ENCODE assay signal across 22 cellular contexts in the genomic region with DNA sequence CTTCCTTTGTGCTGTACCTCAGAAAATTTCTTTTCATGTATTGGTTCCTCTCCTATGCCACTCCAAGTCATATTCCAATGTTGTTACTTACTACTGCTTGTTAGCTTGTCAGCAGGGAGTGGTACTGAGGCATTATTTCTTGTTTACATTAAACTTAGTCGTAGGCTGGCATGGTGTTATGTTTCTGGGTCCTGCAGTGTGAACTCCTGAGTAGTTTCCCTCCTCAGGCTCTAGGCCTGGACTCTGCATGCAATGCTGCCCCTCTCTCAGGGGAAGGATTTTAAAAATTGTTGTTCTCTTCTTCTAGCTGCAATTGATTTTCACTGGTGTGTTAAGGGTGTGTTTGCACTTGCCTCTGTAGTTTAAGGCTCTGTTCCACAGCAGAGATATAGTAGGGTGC.
DNase-seq lines count a peak whose midpoint lies in the region; ATAC-seq and TF ChIP-seq lines count a peak whose summit lies in the region.
"Had no signal": no experiment of that assay in that cellular context is flagged by ENCODE, and none has a peak within 500 bp of the region (broad histone marks: within the 10 kb centered on the region; RNA-seq: fewer than 3 reads in every experiment).

No MANE protein-coding gene starts in this region.

- H3K9me3 Mint-ChIP-seq in WTC11, result no peaks in the 10 kb centered on the region
- H3K9me3 Mint-ChIP-seq: T-helper 1 cell treated with Interleukin-12 subunit alpha and Interleukin-12 subunit beta and Interleukin-4 antibody, amounts not matched to agents 30 μg/mL and 1 μg/mL, for 36 hours had no signal

- peak; percentile 82 for ATAC-seq in WTC11
- ATAC-seq in GM21825 (IDR thresholded peaks at IDR 0.05; ENCODE audit: unreplicated experiment), result no peak
- no peak for ATAC-seq in HG03108 (IDR thresholded peaks at IDR 0.05; ENCODE audit: unreplicated experiment)
- ATAC-seq: PC-3 had no signal

- CTCF ChIA-PET in WTC11 (lab: Charles Lee), result interaction anchor here (0.6 kb wide), 1 partner anchor 49 kb away, joined by 4 read pairs; no protein-coding TSS in a partner anchor

- H3K79me2 ChIP-seq in mesendoderm (ENCODE audit: control insufficient read depth, insufficient read depth, low read length), result no peaks in the 10 kb centered on the region

- H3K4me3 ChIP-seq in mesendoderm (ENCODE audit: low read length), result no peak overlapping the region
- H3K4me3 ChIP-seq: HAP-1, MG63 had no signal

- H2BK15ac ChIP-seq in mesendoderm (replicated peaks; ENCODE audit: low read depth), result no peak overlapping the region

- no peak overlapping the region for H3K18ac ChIP-seq in mesendoderm (ENCODE audit: low read length)

- no peak overlapping the region for H3K27ac ChIP-seq in mesendoderm (ENCODE audit: low read depth, low read length)

- no peaks in the 10 kb centered on the region for H3K36me3 Mint-ChIP-seq in WTC11

- no peak overlapping the region for H3K4me3 Mint-ChIP-seq in WTC11
- H3K4me3 Mint-ChIP-seq: T-helper 1 cell treated with Interleukin-12 subunit alpha and Interleukin-12 subunit beta and Interleukin-4 antibody, amounts not matched to agents 30 μg/mL and 1 μg/mL, for 36 hours had no signal

- H3K4me1 ChIP-seq in mesendoderm (ENCODE audit: control insufficient read depth, low read depth, low read length), result no peaks in the 10 kb centered on the region
- H3K4me1 ChIP-seq: HAP-1 had no signal

- no peak overlapping the region for H3K4ac ChIP-seq in mesendoderm (ENCODE audit: low read depth, low read length)

- H3K9ac ChIP-seq in mesendoderm (ENCODE audit: low read length), result no peak overlapping the region
- H3K9ac ChIP-seq: SK-N-SH had no signal

- no peaks in the 10 kb centered on the region for H3K36me3 ChIP-seq in mesendoderm (ENCODE audit: control insufficient read depth, insufficient read depth, low read length)
- H3K36me3 ChIP-seq: HAP-1, MG63 had no signal

- DNase-seq in NCI-H748 (lab: John Stamatoyannopoulos, UW; ENCODE audit: unreplicated experiment), result peak; percentile 51
- no peak for DNase-seq in NCI-H748 treated with DMSO at 0.1 percent for 48 hours (lab: John Stamatoyannopoulos, UW)
- peak; percentile 24 for DNase-seq in NCI-H345 treated with DMSO at 0.1 percent for 48 hours (lab: John Stamatoyannopoulos, UW; ENCODE audit: unreplicated experiment)
- no peak for DNase-seq in WTC11 (ENCODE audit: low spot score)
- no peak for DNase-seq in mesendoderm
- DNase-seq in nucleus accumbens (lab: John Stamatoyannopoulos, UW), result no peak
- DNase-seq: IMR-90, KG1, MG63, NCI-H1105 treated with DMSO at 0.1 percent for 48 hours, NCI-H146, NCI-H1930, NCI-H2171, NCI-H226, NCI-H526, PC-3, SK-N-SH, SW 1271 had no signal

- H2BK5ac ChIP-seq in mesendoderm (ENCODE audit: low read length), result no peak overlapping the region

- no peak overlapping the region for H2AK5ac ChIP-seq in mesendoderm (ENCODE audit: low read length)

- H3K4me2 ChIP-seq in mesendoderm (ENCODE audit: low read length), result no peak overlapping the region
- H3K4me2 ChIP-seq: SK-N-SH had no signal

- no peak overlapping the region for H4K5ac ChIP-seq in mesendoderm (ENCODE audit: low read length)

- no peaks in the 10 kb centered on the region for H3K27me3 ChIP-seq in mesendoderm (ENCODE audit: insufficient read depth, low read length, poor library complexity)
- H3K27me3 ChIP-seq: MG63 had no signal

- H3K27me3 Mint-ChIP-seq in WTC11 (ENCODE audit: low read depth), result no peaks in the 10 kb centered on the region

- no peak overlapping the region for H3K27ac Mint-ChIP-seq in WTC11
- H3K27ac Mint-ChIP-seq: T-helper 1 cell treated with Interleukin-12 subunit alpha and Interleukin-12 subunit beta and Interleukin-4 antibody, amounts not matched to agents 30 μg/mL and 1 μg/mL, for 36 hours had no signal

- POLR2A ChIA-PET in WTC11 (lab: Charles Lee), result no interaction called here

- H2BK120ac ChIP-seq in mesendoderm (ENCODE audit: low read depth, low read length), result no peak overlapping the region

- H4K8ac ChIP-seq in mesendoderm (ENCODE audit: low read depth, low read length), result no peak overlapping the region

- H3K23ac ChIP-seq in mesendoderm (ENCODE audit: low read length), result no peak overlapping the region

- no peak for TF ChIP-seq CTCF in WTC11 (IDR thresholded peaks at IDR 0.05)

- H3K79me1 ChIP-seq in mesendoderm (ENCODE audit: low read length), result no peaks in the 10 kb centered on the region

- peaks cover 7% of the 10 kb centered on the region for H3K4me1 Mint-ChIP-seq in WTC11

- WGBS in mesendoderm (ENCODE audit: extremely low coverage, insufficient coverage, low lambda C conversion rate), result no CpG with 5 or more reads among the region's 1 CpG

- H3K56ac ChIP-seq in mesendoderm (ENCODE audit: low read length), result no peak overlapping the region

TF ChIP-seq in WTC11, 78 proteins besides CTCF, POLR2A, EP300 and RAD21:
- TF ChIP-seq NFATC4 (CRISPR knock-in tag; IDR thresholded peaks at IDR 0.05) (no peak), ZNF138 (CRISPR knock-in tag; conservative IDR thresholded peaks at IDR 0.05) (no peak), FOXP1 (CRISPR knock-in tag; IDR thresholded peaks at IDR 0.05; ENCODE audit: borderline replicate concordance) (no peak)

Comparison
In these comparisons a context has a peak if more than half of its experiments do, and no peak if none do; other contexts are left out.
1. DNase-seq: peak in NCI-H748 (single experiment) and NCI-H345 treated with DMSO at 0.1 percent for 48 hours (single experiment); none in NCI-H748 treated with DMSO at 0.1 percent for 48 hours (single experiment), WTC11 (single experiment), mesendoderm (single experiment) and nucleus accumbens (0 of 56).